ENCODE assay signal across 14 cellular contexts in genomic region chr18:63887424-63887823, GRCh38. TPM values are rescaled to one million over a fixed set of nuclear protein-coding genes. Genes with fewer than 3 reads are reported as not detected.
A peak's percentile ranks its signal among the peaks of the same experiment; 100 is the strongest.
DNase-seq lines count a peak whose midpoint lies in the region; ATAC-seq and TF ChIP-seq lines count a peak whose summit lies in the region.
"Had no signal": no experiment of that assay in that cellular context is flagged by ENCODE, and none has a peak within 500 bp of the region (broad histone marks: within the 10 kb centered on the region; RNA-seq: fewer than 3 reads in every experiment).

Gene SERPINB2 (plus strand): TSS chr18:63887705. CDS start chr18:63891445, 3,740 bp downstream.

- H3K27ac ChIP-seq in dorsolateral prefrontal cortex: no peak within 1 kb of the TSS
- H3K27ac ChIP-seq: gastrocnemius medialis had no signal

- peak; percentile 41 for ATAC-seq in GM19351 (IDR thresholded peaks at IDR 0.05; ENCODE audit: unreplicated experiment)
- ATAC-seq: gastrocnemius medialis had no signal

- DNase-seq in CD14-positive monocyte (ENCODE audit: low spot score) (no peak), RKO (ENCODE audit: low spot score) (peak; percentile 23), fibroblast of villous mesenchyme (ENCODE audit: low read depth) (no peak), erythroblast (lab: John Stamatoyannopoulos, UW) (no peak), epidermal melanocyte (ENCODE audit: insufficient read length, low spot score) (no peak), OCI-M1 (lab: John Stamatoyannopoulos, UW) (no peak), dorsolateral prefrontal cortex (no peak)
- DNase-seq: C1 segment of cervical spinal cord; central memory CD4-positive, alpha-beta T cell; gastrocnemius medialis; H9; NCI-H2171 had no signal

- H3K4me1 Mint-ChIP-seq in CD14-positive monocyte: peaks cover 55% of the 10 kb centered on the region
- H3K4me1 Mint-ChIP-seq: H9, neural crest cell had no signal

- peak within 1 kb of the TSS; percentile 80 to 97 (median 91) for H3K27ac Mint-ChIP-seq in CD14-positive monocyte
- H3K27ac Mint-ChIP-seq: H9 had no signal

- no peaks in the 10 kb centered on the region for H3K9me3 Mint-ChIP-seq in CD14-positive monocyte
- H3K9me3 Mint-ChIP-seq: H9, neural crest cell had no signal

- H3K4me3 Mint-ChIP-seq in CD14-positive monocyte: peak within 1 kb of the TSS; percentile 63 to 85
- H3K4me3 Mint-ChIP-seq: H9, neural crest cell had no signal

- no peak for TF ChIP-seq POLR2A in erythroblast (IDR thresholded peaks at IDR 0.05; ENCODE audit: low read length)

- H3K27me3 ChIP-seq in dorsolateral prefrontal cortex: peaks cover 0 to 16% (median 0%) of the 10 kb centered on the region in 45 donors
- H3K27me3 ChIP-seq: gastrocnemius medialis had no signal

- H3K4me3 ChIP-seq in fibroblast of villous mesenchyme (ENCODE audit: low read depth, low read length) (no peak within 1 kb of the TSS), dorsolateral prefrontal cortex (no peak within 1 kb of the TSS)
- H3K4me3 ChIP-seq: gastrocnemius medialis had no signal

- intact Hi-C loops in CD14-positive monocyte (cut with micrococcal nuclease) (no loop called here), dorsolateral prefrontal cortex (cut with DNase I) (no loop called here)

- H3K27me3 Mint-ChIP-seq in CD14-positive monocyte (ENCODE audit: low read depth in 3 of 3): no peaks in the 10 kb centered on the region

- H3K36me3 Mint-ChIP-seq in CD14-positive monocyte: peaks cover 4 to 11% of the 10 kb centered on the region in 2 donors

- TF ChIP-seq CTCF in CD14-positive monocyte (IDR thresholded peaks at IDR 0.05): no peak
- TF ChIP-seq CTCF in fibroblast of villous mesenchyme (IDR thresholded peaks at IDR 0.05; ENCODE audit: insufficient read depth, low read depth, low read length): no peak
- TF ChIP-seq CTCF in dorsolateral prefrontal cortex (IDR thresholded peaks at IDR 0.05 in 54 of 56, conservative IDR thresholded peaks at IDR 0.05 in 2 of 56; ENCODE audit: low read depth in 1 of 56, partially characterized antibody in 56 of 56): no peak

RNA-seq across cellular contexts. Expression of gene SERPINB2, which starts in this region (rescaled TPM):
- polyA plus RNA-seq in CD14-positive monocyte: 10 to 100 TPM; 14.3 to 19.9 TPM
- total RNA-seq in fibroblast of villous mesenchyme (18.0 and 22.9 TPM in 2 replicates), dorsolateral prefrontal cortex (1 to 10 TPM in 6 of 120 experiments, under 1 TPM in 16, not detected in 98; 0.21 to 3.6 (median 0.66) TPM)
- total RNA-seq: gastrocnemius medialis, H9, neural crest cell had no signal
